In genomic region chr13:46529509-46529908, GRCh38 we compare ENCODE assay signal across 18 cellular contexts. TPM values are rescaled to one million over a fixed set of nuclear protein-coding genes. Genes with fewer than 3 reads are reported as not detected.
A peak's percentile ranks its signal among the peaks of the same experiment; 100 is the strongest.
DNase-seq lines count a peak whose midpoint lies in the region; ATAC-seq, FAIRE-seq and TF ChIP-seq lines count a peak whose summit lies in the region.
"Had no signal": no experiment of that assay in that cellular context is flagged by ENCODE, and none has a peak within 500 bp of the region (broad histone marks: within the 10 kb centered on the region; RNA-seq: fewer than 3 reads in every experiment).

No MANE protein-coding gene starts in this region.

- H3K9me3 Mint-ChIP-seq in activated CD8-positive, alpha-beta T cell treated with anti-CD3 and anti-CD28 coated beads for 36 hours: no peaks in the 10 kb centered on the region
- H3K9me3 Mint-ChIP-seq in activated CD8-positive, alpha-beta T cell treated with anti-CD3 and anti-CD28 coated beads, Interleukin-2, amount 10 ng/mL, durations not matched to agents 7 days and 5 days (ENCODE audit: insufficient read depth): no peaks in the 10 kb centered on the region
- H3K9me3 Mint-ChIP-seq in stimulated activated effector memory CD8-positive, alpha-beta T cell treated with anti-CD3 and anti-CD28 coated beads, Interleukin-12 subunit alpha, Interleukin-12 subunit beta, amount 100 ng/mL, for 72 hours: no peaks in the 10 kb centered on the region
- H3K9me3 Mint-ChIP-seq: dendritic cell treated with granulocyte-macrophage colony-stimulating factor and Interleukin-4, amounts not matched to agents 40 ng/mL and 50 ng/mL, for 4 days had no signal

- intact Hi-C loops in activated CD8-positive, alpha-beta T cell treated with anti-CD3 and anti-CD28 coated beads for 36 hours (cut with micrococcal nuclease): no loop called here
- intact Hi-C loops in mammary epithelial cell (cut with micrococcal nuclease): no loop called here

- dilution Hi-C loops in mammary epithelial cell (cut with HindIII; ENCODE audit: low sequenced_read_pairs): no loop called here

- no peaks in the 10 kb centered on the region for H3K36me3 Mint-ChIP-seq in activated CD8-positive, alpha-beta T cell treated with anti-CD3 and anti-CD28 coated beads for 36 hours (ENCODE audit: low read depth)
- no peaks in the 10 kb centered on the region for H3K36me3 Mint-ChIP-seq in activated CD8-positive, alpha-beta T cell treated with anti-CD3 and anti-CD28 coated beads, Interleukin-2, amount 10 ng/mL, durations not matched to agents 7 days and 5 days (ENCODE audit: low read depth)
- no peaks in the 10 kb centered on the region for H3K36me3 Mint-ChIP-seq in stimulated activated effector memory CD8-positive, alpha-beta T cell treated with anti-CD3 and anti-CD28 coated beads, Interleukin-12 subunit alpha, Interleukin-12 subunit beta, amount 100 ng/mL, for 72 hours

- no peak overlapping the region for H3K4me3 ChIP-seq in mammary epithelial cell (replicated peaks in 1 of 3; ENCODE audit: insufficient read depth in 1 of 3, low read depth in 2 of 3, low read length in 3 of 3)
- H3K4me3 ChIP-seq: gastroesophageal sphincter, left ventricle myocardium inferior, ovary had no signal

- no peaks in the 10 kb centered on the region for H3K36me3 ChIP-seq in mammary epithelial cell (ENCODE audit: insufficient read depth, low read length)
- H3K36me3 ChIP-seq: brain microvascular endothelial cell, gastroesophageal sphincter, left ventricle myocardium inferior, ovary had no signal

- 39% methylated on average over 2 of the region's 2 CpGs for WGBS in mammary epithelial cell (ENCODE audit: low coverage, missing lambda C conversion rate)

- CTCF ChIA-PET in activated CD8-positive, alpha-beta T cell treated with anti-CD3 and anti-CD28 coated beads for 36 hours (lab: Charles Lee): interaction anchor here (0.6 to 1.6 kb wide), 2 partner anchors 137 to 159 kb away, joined by 3 to 5 read pairs; no protein-coding TSS in a partner anchor
- CTCF ChIA-PET in activated CD8-positive, alpha-beta T cell treated with anti-CD3 and anti-CD28 coated beads, Interleukin-2, amount 10 ng/mL, durations not matched to agents 7 days and 5 days (lab: Charles Lee): interaction anchor here (1.6 kb wide), 1 partner anchor 12 kb away, joined by 4 read pairs; no protein-coding TSS in a partner anchor
- CTCF ChIA-PET in mammary epithelial cell (lab: Charles Lee; ENCODE audit: low non-redundant PET): no interaction called here

- DNase-seq in activated CD8-positive, alpha-beta T cell treated with anti-CD3 and anti-CD28 coated beads for 36 hours: no peak
- DNase-seq in activated CD8-positive, alpha-beta T cell treated with anti-CD3 and anti-CD28 coated beads, Interleukin-2, amount 10 ng/mL, durations not matched to agents 7 days and 5 days: no peak
- DNase-seq in GM19239 (ENCODE audit: insufficient read length, low spot score) (no peak), mammary epithelial cell (no peak), activated gamma-delta T cell (lab: John Stamatoyannopoulos, UW) (no peak)
- DNase-seq in stimulated activated effector memory CD8-positive, alpha-beta T cell treated with anti-CD3 and anti-CD28 coated beads, Interleukin-12 subunit alpha, Interleukin-12 subunit beta, amount 100 ng/mL, for 72 hours (ENCODE audit: low spot score in 2 of 2): no peak
- DNase-seq: activated naive CD4-positive, alpha-beta T cell treated with Interleukin-2 at 50 U/mL for 16 hours; brain microvascular endothelial cell; left ventricle myocardium inferior; NCI-H1048; NCI-H82; ovary had no signal

- H3K27me3 ChIP-seq in mammary epithelial cell (ENCODE audit: insufficient read depth, low read length): peaks cover 1% of the 10 kb centered on the region
- H3K27me3 ChIP-seq: brain microvascular endothelial cell, gastroesophageal sphincter, ovary had no signal

- no peak overlapping the region for H3K4me2 ChIP-seq in mammary epithelial cell (ENCODE audit: insufficient read depth, low read depth, low read length)

- peak; percentile 49 for FAIRE-seq in GM19239 (lab: Jason Lieb, UNC)
- FAIRE-seq: TTC549 had no signal

- no peak for TF ChIP-seq CTCF in activated CD8-positive, alpha-beta T cell treated with anti-CD3 and anti-CD28 coated beads for 36 hours (IDR thresholded peaks at IDR 0.05)
- no peak for TF ChIP-seq CTCF in mammary epithelial cell (conservative IDR thresholded peaks at IDR 0.05 in 1 of 2, IDR thresholded peaks at IDR 0.05 in 1 of 2; ENCODE audit: extremely low read depth in 1 of 2, insufficient read depth in 1 of 2, low read depth in 1 of 2, low read length in 2 of 2)

- no peaks in the 10 kb centered on the region for H3K9me3 ChIP-seq in mammary epithelial cell (replicated peaks; ENCODE audit: insufficient read depth, low read length)
- H3K9me3 ChIP-seq: gastroesophageal sphincter, left ventricle myocardium inferior, ovary had no signal

- peaks cover 5% of the 10 kb centered on the region for H3K27me3 Mint-ChIP-seq in activated CD8-positive, alpha-beta T cell treated with anti-CD3 and anti-CD28 coated beads for 36 hours
- peaks cover 28% of the 10 kb centered on the region for H3K27me3 Mint-ChIP-seq in activated CD8-positive, alpha-beta T cell treated with anti-CD3 and anti-CD28 coated beads, Interleukin-2, amount 10 ng/mL, durations not matched to agents 7 days and 5 days (ENCODE audit: low read depth)

- ATAC-seq in activated CD8-positive, alpha-beta T cell treated with anti-CD3 and anti-CD28 coated beads for 36 hours: peak; percentile 50
- ATAC-seq in activated CD8-positive, alpha-beta T cell treated with anti-CD3 and anti-CD28 coated beads, Interleukin-2, amount 10 ng/mL, durations not matched to agents 7 days and 5 days: no peak
- peak; percentile 48 for ATAC-seq in HG03439 (IDR thresholded peaks at IDR 0.05; ENCODE audit: unreplicated experiment)
- peak; percentile 66 for ATAC-seq in stimulated activated effector memory CD8-positive, alpha-beta T cell treated with anti-CD3 and anti-CD28 coated beads, Interleukin-12 subunit alpha, Interleukin-12 subunit beta, amount 100 ng/mL, for 72 hours
- ATAC-seq in HG02763 (IDR thresholded peaks at IDR 0.05; ENCODE audit: unreplicated experiment): no peak
- ATAC-seq: gastroesophageal sphincter, HCT116 had no signal

- no TSS peak for BruUV-seq in mammary epithelial cell (replicated peaks; lab: Mats Ljungman, UMichigan)

- H3K4me1 Mint-ChIP-seq in activated CD8-positive, alpha-beta T cell treated with anti-CD3 and anti-CD28 coated beads for 36 hours (ENCODE audit: low read depth): peaks cover 22% of the 10 kb centered on the region
- H3K4me1 Mint-ChIP-seq in activated CD8-positive, alpha-beta T cell treated with anti-CD3 and anti-CD28 coated beads, Interleukin-2, amount 10 ng/mL, durations not matched to agents 7 days and 5 days (ENCODE audit: low read depth): peaks cover 2% of the 10 kb centered on the region
- H3K4me1 Mint-ChIP-seq in stimulated activated effector memory CD8-positive, alpha-beta T cell treated with anti-CD3 and anti-CD28 coated beads, Interleukin-12 subunit alpha, Interleukin-12 subunit beta, amount 100 ng/mL, for 72 hours: peaks cover 25% of the 10 kb centered on the region

- H4K20me1 ChIP-seq in mammary epithelial cell (ENCODE audit: insufficient read depth, low read length): no peaks in the 10 kb centered on the region

- no peak overlapping the region for H2AFZ ChIP-seq in mammary epithelial cell (ENCODE audit: low read depth, low read length)

- no peak overlapping the region for H3K27ac ChIP-seq in mammary epithelial cell (ENCODE audit: insufficient read depth, low read depth, low read length)
- H3K27ac ChIP-seq: brain microvascular endothelial cell, gastroesophageal sphincter, ovary had no signal

- no peak overlapping the region for H3K27ac Mint-ChIP-seq in activated CD8-positive, alpha-beta T cell treated with anti-CD3 and anti-CD28 coated beads for 36 hours
- H3K27ac Mint-ChIP-seq in activated CD8-positive, alpha-beta T cell treated with anti-CD3 and anti-CD28 coated beads, Interleukin-2, amount 10 ng/mL, durations not matched to agents 7 days and 5 days: no peak overlapping the region
- H3K27ac Mint-ChIP-seq in stimulated activated effector memory CD8-positive, alpha-beta T cell treated with anti-CD3 and anti-CD28 coated beads, Interleukin-12 subunit alpha, Interleukin-12 subunit beta, amount 100 ng/mL, for 72 hours: no peak overlapping the region
- H3K27ac Mint-ChIP-seq: dendritic cell treated with granulocyte-macrophage colony-stimulating factor and Interleukin-4, amounts not matched to agents 40 ng/mL and 50 ng/mL, for 4 days had no signal

- POLR2A ChIA-PET in activated CD8-positive, alpha-beta T cell treated with anti-CD3 and anti-CD28 coated beads for 36 hours (lab: Charles Lee): interaction anchor here (0.6 kb wide), 1 partner anchor 394 kb away, joined by 4 read pairs; no protein-coding TSS in a partner anchor
- POLR2A ChIA-PET in activated CD8-positive, alpha-beta T cell treated with anti-CD3 and anti-CD28 coated beads, Interleukin-2, amount 10 ng/mL, durations not matched to agents 7 days and 5 days (lab: Charles Lee): no interaction called here

- H3K4me1 ChIP-seq in mammary epithelial cell (ENCODE audit: insufficient read depth, low read length): no peaks in the 10 kb centered on the region

- in situ Hi-C loops in mammary epithelial cell (cut with MboI; ENCODE audit: low sequenced_read_pairs in 2 of 2): no loop called here

- no peak overlapping the region for H3K4me3 Mint-ChIP-seq in activated CD8-positive, alpha-beta T cell treated with anti-CD3 and anti-CD28 coated beads for 36 hours
- no peak overlapping the region for H3K4me3 Mint-ChIP-seq in activated CD8-positive, alpha-beta T cell treated with anti-CD3 and anti-CD28 coated beads, Interleukin-2, amount 10 ng/mL, durations not matched to agents 7 days and 5 days
- no peak overlapping the region for H3K4me3 Mint-ChIP-seq in stimulated activated effector memory CD8-positive, alpha-beta T cell treated with anti-CD3 and anti-CD28 coated beads, Interleukin-12 subunit alpha, Interleukin-12 subunit beta, amount 100 ng/mL, for 72 hours
- H3K4me3 Mint-ChIP-seq: dendritic cell treated with granulocyte-macrophage colony-stimulating factor and Interleukin-4, amounts not matched to agents 40 ng/mL and 50 ng/mL, for 4 days had no signal

- no peak overlapping the region for H3K9ac ChIP-seq in mammary epithelial cell (ENCODE audit: insufficient read depth, low read length)

- H3K79me2 ChIP-seq in mammary epithelial cell (ENCODE audit: insufficient read depth, low read length): no peaks in the 10 kb centered on the region

RNA-seq across cellular contexts. Expression of gene LRCH1, which starts 23.5 kb away (rescaled TPM):
- 10 to 100 TPM; 15.5 to 17.1 TPM for total RNA-seq in activated CD8-positive, alpha-beta T cell treated with anti-CD3 and anti-CD28 coated beads for 36 hours
- total RNA-seq in activated CD8-positive, alpha-beta T cell treated with anti-CD3 and anti-CD28 coated beads, Interleukin-2, amount 10 ng/mL, durations not matched to agents 7 days and 5 days: 10 to 100 TPM; 15.3 to 18.0 TPM
- 10 to 100 TPM; 13.2 to 21.2 TPM for total RNA-seq in mammary epithelial cell
- 10.3 TPM for polyA plus RNA-seq in mammary epithelial cell
- polyA minus RNA-seq in mammary epithelial cell: 20.1 TPM

Comparison
In these comparisons a context has a peak if more than half of its experiments do, and no peak if none do; other contexts are left out.
1. ATAC-seq: peak in activated CD8-positive, alpha-beta T cell treated with anti-CD3 and anti-CD28 coated beads for 36 hours (single experiment), HG03439 (single experiment) and stimulated activated effector memory CD8-positive, alpha-beta T cell treated with anti-CD3 and anti-CD28 coated beads, Interleukin-12 subunit alpha, Interleukin-12 subunit beta, amount 100 ng/mL, for 72 hours (single experiment); none in activated CD8-positive, alpha-beta T cell treated with anti-CD3 and anti-CD28 coated beads, Interleukin-2, amount 10 ng/mL, durations not matched to agents 7 days and 5 days (single experiment) and HG02763 (single experiment).